In the genomic region with DNA sequence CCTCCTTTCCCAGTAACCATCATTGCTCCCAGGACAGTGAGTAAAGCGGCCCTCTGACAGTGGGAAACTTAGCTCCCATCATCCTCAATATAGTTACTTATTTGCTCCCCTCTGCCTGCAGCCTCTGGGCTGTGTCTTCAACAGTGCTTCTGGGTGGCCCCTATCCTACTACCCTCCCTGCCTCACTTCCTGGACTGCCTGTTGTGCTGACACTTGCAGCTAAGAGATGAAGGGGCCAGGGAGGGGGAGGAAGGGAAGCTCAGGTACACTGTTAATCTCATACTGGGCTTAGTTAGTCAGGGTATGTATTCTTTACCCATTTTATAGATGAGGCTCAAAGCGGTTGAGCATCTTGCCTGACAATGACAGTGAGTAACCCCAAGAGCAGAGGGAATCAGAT, we compare ENCODE assay signal across 21 cellular contexts. TPM values are rescaled to one million over a fixed set of nuclear protein-coding genes. Genes with fewer than 3 reads are reported as not detected.
"Had no signal": no experiment of that assay in that cellular context is flagged by ENCODE, and none has a peak within 500 bp of the region (broad histone marks: within the 10 kb centered on the region; RNA-seq: fewer than 3 reads in every experiment).

No MANE protein-coding gene starts in this region.

- DNase-seq: activated B cell treated with CpG ODN at 0.5 μM for 24 hours; activated CD4-positive, alpha-beta T cell treated with anti-CD3 and anti-CD28 coated beads for 48 hours; activated T-cell treated with anti-CD3 and anti-CD28 coated beads for 4 hours; amygdala; effector CD8-positive, alpha-beta T cell; kidney; left lung; midbrain; occipital lobe; stimulated activated naive B cell treated with anti-CD40 and anti-IgM and Interleukin-4, amounts not matched to agents 10 μg/mL and 1 μg/mL and 100 μg/mL, for 72 hours; substantia nigra; T-cell had no signal

- H3K27ac ChIP-seq: cardiac muscle cell, esophagus muscularis mucosa, left lung, tibial nerve had no signal

- H3K4me1 Mint-ChIP-seq: activated B cell treated with CpG ODN at 0.5 μM for 24 hours; nephron; stimulated activated naive B cell treated with anti-CD40 and anti-IgM and Interleukin-4, amounts not matched to agents 10 μg/mL and 1 μg/mL and 100 μg/mL, for 72 hours had no signal

- H3K4me1 ChIP-seq: esophagus muscularis mucosa, left lung had no signal

- H3K9me3 Mint-ChIP-seq: T-cell had no signal

- ATAC-seq: left lung; stimulated activated naive B cell treated with anti-CD40 and anti-IgM and Interleukin-4, amounts not matched to agents 10 μg/mL and 1 μg/mL and 100 μg/mL, for 72 hours; T-cell had no signal

- H3K4me3 ChIP-seq: cardiac muscle cell, esophagus muscularis mucosa, left lung, tibial nerve had no signal

- H3K27me3 ChIP-seq: cardiac muscle cell, left lung, tibial nerve had no signal

- H3K4me3 Mint-ChIP-seq: activated B cell treated with CpG ODN at 0.5 μM for 24 hours; activated naive CD8-positive, alpha-beta T cell; dendritic cell treated with granulocyte-macrophage colony-stimulating factor and Interleukin-4, amounts not matched to agents 40 ng/mL and 50 ng/mL, for 4 days; nephron; stimulated activated naive B cell treated with anti-CD40 and anti-IgM and Interleukin-4, amounts not matched to agents 10 μg/mL and 1 μg/mL and 100 μg/mL, for 72 hours; T-cell had no signal

- H3K9me3 ChIP-seq: esophagus muscularis mucosa, tibial nerve had no signal

- H3K36me3 Mint-ChIP-seq: activated naive CD8-positive, alpha-beta T cell; T-cell had no signal

- H3K27ac Mint-ChIP-seq: activated B cell treated with CpG ODN at 0.5 μM for 24 hours; activated naive CD8-positive, alpha-beta T cell; dendritic cell treated with granulocyte-macrophage colony-stimulating factor and Interleukin-4, amounts not matched to agents 40 ng/mL and 50 ng/mL, for 4 days; stimulated activated naive B cell treated with anti-CD40 and anti-IgM and Interleukin-4, amounts not matched to agents 10 μg/mL and 1 μg/mL and 100 μg/mL, for 72 hours; T-cell had no signal

- H3K36me3 ChIP-seq: cardiac muscle cell, esophagus muscularis mucosa, left lung, tibial nerve had no signal

RNA-seq across cellular contexts. Expression of gene KCNK5, which starts 27.0 kb away (rescaled TPM):
- total RNA-seq: activated B cell treated with CpG ODN at 0.5 μM for 24 hours, chondrocyte, endothelial cell of umbilical vein had no signal
- polyA plus RNA-seq: endothelial cell of umbilical vein had no signal

RNA-seq across cellular contexts. Expression of gene KCNK17, which starts 57.9 kb away (rescaled TPM):
- total RNA-seq: activated B cell treated with CpG ODN at 0.5 μM for 24 hours, cardiac muscle cell, chondrocyte, endothelial cell of umbilical vein, lung microvascular endothelial cell, occipital lobe had no signal
- polyA plus RNA-seq: cardiac muscle cell, endothelial cell of umbilical vein had no signal
